In the genomic region with DNA sequence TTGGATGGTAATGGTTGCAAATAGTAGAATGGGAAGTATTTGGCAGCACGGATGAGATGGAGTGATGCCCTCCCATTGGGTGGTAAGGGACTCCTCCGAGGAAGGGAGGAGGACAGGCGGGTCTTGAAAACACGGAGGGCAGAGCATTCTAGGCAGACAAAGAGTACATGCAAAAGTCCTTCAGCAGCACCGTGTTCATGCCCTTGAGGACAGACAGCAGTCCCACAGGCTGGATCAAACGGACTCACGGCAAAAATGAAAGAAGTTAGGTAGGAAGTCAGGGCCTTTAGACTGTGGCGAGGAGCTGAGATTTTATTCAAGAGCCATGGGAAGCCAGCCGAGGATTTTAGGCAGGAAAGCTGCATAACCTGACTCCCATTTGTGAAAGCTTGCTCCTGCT, we compare ENCODE assay signal across 11 cellular contexts.
DNase-seq lines count a peak whose midpoint lies in the region; ATAC-seq and TF ChIP-seq lines count a peak whose summit lies in the region.
"Had no signal": no experiment of that assay in that cellular context is flagged by ENCODE, and none has a peak within 500 bp of the region (broad histone marks: within the 10 kb centered on the region; RNA-seq: fewer than 3 reads in every experiment).

No MANE protein-coding gene starts in this region.

- BruUV-seq in Caco-2 (replicated peaks; lab: Mats Ljungman, UMichigan), result no TSS peak

- H3K36me3 ChIP-seq in left ventricle myocardium inferior, result no peaks in the 10 kb centered on the region
- H3K36me3 ChIP-seq in heart right ventricle, result no peaks in the 10 kb centered on the region
- no peaks in the 10 kb centered on the region for H3K36me3 ChIP-seq in sigmoid colon
- H3K36me3 ChIP-seq in vagina, result no peaks in the 10 kb centered on the region
- no peaks in the 10 kb centered on the region for H3K36me3 ChIP-seq in Caco-2 (ENCODE audit: control insufficient read depth, insufficient read depth, low read length)
- H3K36me3 ChIP-seq in Karpas-422 (ENCODE audit: insufficient read depth, low read length), result no peaks in the 10 kb centered on the region

- no peak overlapping the region for H3K4me2 ChIP-seq in Karpas-422 (ENCODE audit: low read depth, low read length, poor library complexity, severe bottlenecking)

- H3K79me2 ChIP-seq in Karpas-422 (ENCODE audit: low read length), result no peaks in the 10 kb centered on the region

- 84 to 88% methylated on average over 9 of the region's 9 CpGs for WGBS in heart right ventricle, 2 donors
- 94% methylated on average over 9 of the region's 9 CpGs for WGBS in sigmoid colon, 2 donors

- no peak for TF ChIP-seq EP300 in sigmoid colon (IDR thresholded peaks at IDR 0.05)

- H3K27me3 ChIP-seq in left ventricle myocardium inferior (ENCODE audit: low read depth), result no peaks in the 10 kb centered on the region
- no peaks in the 10 kb centered on the region for H3K27me3 ChIP-seq in heart right ventricle
- H3K27me3 ChIP-seq in sigmoid colon, result no peaks in the 10 kb centered on the region
- H3K27me3 ChIP-seq in vagina, result no peaks in the 10 kb centered on the region
- no peaks in the 10 kb centered on the region for H3K27me3 ChIP-seq in Caco-2 (replicated peaks; ENCODE audit: control insufficient read depth, insufficient read depth, low read length)
- H3K27me3 ChIP-seq in Karpas-422 (ENCODE audit: low read length), result no peaks in the 10 kb centered on the region

- no peaks in the 10 kb centered on the region for H3K9me2 ChIP-seq in Karpas-422 (replicated peaks; ENCODE audit: insufficient read depth, low read length)

- H4K20me1 ChIP-seq in Karpas-422 (ENCODE audit: insufficient read depth, low read depth, low read length), result no peaks in the 10 kb centered on the region

- H3K9me3 ChIP-seq in left ventricle myocardium inferior (replicated peaks) (no peaks in the 10 kb centered on the region), heart right ventricle (no peaks in the 10 kb centered on the region), sigmoid colon (no peaks in the 10 kb centered on the region), vagina (no peaks in the 10 kb centered on the region), Caco-2 (no peaks in the 10 kb centered on the region), Karpas-422 (ENCODE audit: low read length) (no peaks in the 10 kb centered on the region)

- CTCF ChIA-PET in Caco-2 (lab: Charles Lee), result no interaction called here

- no peak overlapping the region for H3K9ac ChIP-seq in Karpas-422 (ENCODE audit: low read length)
- H3K9ac ChIP-seq: GM23248 had no signal

- TF ChIP-seq POLR2A in sigmoid colon (IDR thresholded peaks at IDR 0.05) (no peak), vagina (IDR thresholded peaks at IDR 0.05) (no peak)

- DNase-seq in left ventricle myocardium inferior, result no peak
- DNase-seq in heart right ventricle, result no peak
- DNase-seq in islet precursor cell, result peak; percentile 16
- DNase-seq in sigmoid colon, result no peak
- peak; percentile 67 to 80 for DNase-seq in vagina (ENCODE audit: extremely low spot score in 2 of 2)
- DNase-seq in Caco-2, result no peak
- DNase-seq in Karpas-422, result no peak
- DNase-seq in NAMALWA (ENCODE audit: low spot score), result no peak
- DNase-seq: KBM-7, NCI-H187 treated with DMSO at 0.1 percent for 48 hours had no signal

- H3K27ac ChIP-seq in left ventricle myocardium inferior (replicated peaks) (peak overlapping the region; percentile 76), heart right ventricle (peak overlapping the region in 3 of 10 donors; percentile 51 to 86 (median 58)), sigmoid colon (peak overlapping the region in 3 of 4 donors; percentile 69 to 82 (median 72)), vagina (no peak overlapping the region), Karpas-422 (ENCODE audit: low read length) (no peak overlapping the region)
- H3K27ac ChIP-seq: GM23248 had no signal

- H3K4me3 ChIP-seq in left ventricle myocardium inferior (no peak overlapping the region), heart right ventricle (no peak overlapping the region), sigmoid colon (no peak overlapping the region), vagina (no peak overlapping the region), Caco-2 (ENCODE audit: low read depth, low read length) (no peak overlapping the region), Karpas-422 (ENCODE audit: low read length) (no peak overlapping the region)
- H3K4me3 ChIP-seq: GM23248 had no signal

- intact Hi-C loops in left ventricle myocardium inferior (cut with micrococcal nuclease) (no loop called here), heart right ventricle (cut with DNase I) (no loop called here), sigmoid colon (cut with DNase I) (loop anchor here (5.0 to 10.0 kb wide), 4 partner anchors 87 to 236 kb away; no protein-coding TSS in a partner anchor), vagina (cut with DNase I) (no loop called here), Caco-2 (cut with micrococcal nuclease; ENCODE audit: unreplicated experiment) (no loop called here)

- no peaks in the 10 kb centered on the region for H3K36me3 Mint-ChIP-seq in Caco-2 (ENCODE audit: insufficient read depth, unreplicated experiment)

- no peak for ATAC-seq in heart right ventricle

- no peak overlapping the region for H3K4me3 Mint-ChIP-seq in Caco-2 (ENCODE audit: unreplicated experiment)

- no peak overlapping the region for H3K27ac Mint-ChIP-seq in Caco-2 (ENCODE audit: unreplicated experiment)

- H3K4me1 ChIP-seq in left ventricle myocardium inferior, result peaks cover 44% of the 10 kb centered on the region
- peaks cover 4 to 58% (median 30%) of the 10 kb centered on the region in 9 donors for H3K4me1 ChIP-seq in heart right ventricle
- peaks cover 0 to 53% (median 44%) of the 10 kb centered on the region in 4 donors for H3K4me1 ChIP-seq in sigmoid colon
- H3K4me1 ChIP-seq in vagina, result peaks cover 15% of the 10 kb centered on the region
- H3K4me1 ChIP-seq in Caco-2, result no peaks in the 10 kb centered on the region
- H3K4me1 ChIP-seq in Karpas-422 (ENCODE audit: low read length), result no peaks in the 10 kb centered on the region

- TF ChIP-seq CTCF in left ventricle myocardium inferior (IDR thresholded peaks at IDR 0.05; ENCODE audit: borderline replicate concordance), result no peak
- TF ChIP-seq CTCF in heart right ventricle (IDR thresholded peaks at IDR 0.05), result no peak
- TF ChIP-seq CTCF in sigmoid colon (IDR thresholded peaks at IDR 0.05), result no peak
- no peak for TF ChIP-seq CTCF in vagina (IDR thresholded peaks at IDR 0.05)
- TF ChIP-seq CTCF in Caco-2 (IDR thresholded peaks at IDR 0.05; ENCODE audit: insufficient read depth in 1 of 2, low read depth in 1 of 2, low read length in 1 of 2, severe bottlenecking in 1 of 2, unreplicated experiment in 1 of 2), result no peak

- no peaks in the 10 kb centered on the region for H3K9me3 Mint-ChIP-seq in Caco-2 (ENCODE audit: unreplicated experiment)

- no peak overlapping the region for H2AFZ ChIP-seq in Karpas-422 (ENCODE audit: low read length)
- H2AFZ ChIP-seq: GM23248 had no signal

- H3K4me1 Mint-ChIP-seq in Caco-2 (ENCODE audit: low read depth, unreplicated experiment), result no peaks in the 10 kb centered on the region

- POLR2A ChIA-PET in Caco-2 (lab: Charles Lee), result no interaction called here

- no peaks in the 10 kb centered on the region for H3K27me3 Mint-ChIP-seq in Caco-2 (ENCODE audit: insufficient read depth, unreplicated experiment)

Comparison
In these comparisons a context has a peak if more than half of its experiments do, and no peak if none do; other contexts are left out.
1. DNase-seq: peak in islet precursor cell (single experiment) and vagina (2 of 2); none in left ventricle myocardium inferior (single experiment), heart right ventricle (0 of 2), sigmoid colon (single experiment), Caco-2 (0 of 2), Karpas-422 (single experiment) and NAMALWA (single experiment).
2. H3K27ac ChIP-seq: peak in left ventricle myocardium inferior (single experiment) and sigmoid colon (3 of 4); none in vagina (single experiment) and Karpas-422 (single experiment).